9 cellular contexts compared by ENCODE assay signal in the genomic region with DNA sequence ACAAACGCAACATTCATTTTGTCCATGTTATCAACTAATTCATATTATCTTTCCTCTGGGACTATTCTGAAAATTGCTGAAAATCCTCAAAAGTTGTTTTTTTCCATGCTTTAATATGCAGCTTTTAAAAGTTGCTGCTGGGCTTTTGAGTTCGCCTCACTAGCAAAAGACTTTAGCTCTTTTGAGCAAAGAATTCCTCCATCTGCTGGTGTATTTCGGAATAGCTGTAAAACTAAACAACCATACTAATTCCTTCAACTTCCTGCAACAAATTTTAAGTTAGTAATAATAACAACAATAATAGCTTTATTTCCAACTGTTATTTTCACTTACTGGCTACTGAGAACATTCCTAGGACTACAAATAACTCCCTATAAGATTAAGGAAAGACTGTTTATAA. TPM values are rescaled to one million over a fixed set of nuclear protein-coding genes. Genes with fewer than 3 reads are reported as not detected.
A peak's percentile ranks its signal among the peaks of the same experiment; 100 is the strongest.
DNase-seq lines count a peak whose midpoint lies in the region; ATAC-seq, FAIRE-seq and TF ChIP-seq lines count a peak whose summit lies in the region.
"Had no signal": no experiment of that assay in that cellular context is flagged by ENCODE, and none has a peak within 500 bp of the region (broad histone marks: within the 10 kb centered on the region; RNA-seq: fewer than 3 reads in every experiment).

No MANE protein-coding gene starts in this region.

- DNase-seq in AG04450 (ENCODE audit: low read depth, low spot score) = no peak
- peak; percentile 4 for DNase-seq in H4 (ENCODE audit: low spot score)
- DNase-seq in adrenal gland = no peak
- no peak for DNase-seq in kidney
- DNase-seq in NCI-H128 (lab: John Stamatoyannopoulos, UW; ENCODE audit: unreplicated experiment) = no peak
- DNase-seq in right atrium auricular region (ENCODE audit: low spot score) = no peak
- no peak for DNase-seq in activated naive CD4-positive, alpha-beta T cell treated with Interleukin-2 at 50 U/mL for 16 hours
- DNase-seq: mesendoderm had no signal

- no peak for TF ChIP-seq POLR2A in adrenal gland (IDR thresholded peaks at IDR 0.05)

- H3K9me3 ChIP-seq in AG04450 (ENCODE audit: control insufficient read depth, insufficient read depth, low read length) (no peaks in the 10 kb centered on the region), adrenal gland (replicated peaks in 1 of 3) (no peaks in the 10 kb centered on the region), kidney (ENCODE audit: control insufficient read depth in 1 of 2, low read length in 2 of 2) (no peaks in the 10 kb centered on the region), right atrium auricular region (no peaks in the 10 kb centered on the region)

- POLR2A ChIA-PET in AG04450 (lab: Yijun Ruan, JAX) = interaction anchor here (1.0 kb wide), 2 partner anchors 151 to 262 kb away, joined by 3 to 5 read pairs; no protein-coding TSS in a partner anchor

- no peak for ATAC-seq in HG02938 (IDR thresholded peaks at IDR 0.05; ENCODE audit: unreplicated experiment)

- no peak overlapping the region for H3K4me3 ChIP-seq in AG04450 (ENCODE audit: low read depth, low read length)
- no peak overlapping the region for H3K4me3 ChIP-seq in adrenal gland
- H3K4me3 ChIP-seq in kidney (ENCODE audit: low read length in 2 of 2) = no peak overlapping the region
- H3K4me3 ChIP-seq in right atrium auricular region = no peak overlapping the region

- H3K27ac ChIP-seq in AG04450 (ENCODE audit: low read depth, low read length) (no peak overlapping the region), adrenal gland (no peak overlapping the region), kidney (ENCODE audit: low read depth in 2 of 2, low read length in 2 of 2) (no peak overlapping the region), right atrium auricular region (no peak overlapping the region)

- FAIRE-seq in kidney (lab: Jason Lieb, UNC) = peak; percentile 98

- CTCF ChIA-PET in AG04450 (lab: Charles Lee) = interaction anchor here (0.5 to 3.9 kb wide), 28 partner anchors 8 to 369 kb away, joined by 3 to 51 read pairs (median 4); no protein-coding TSS in a partner anchor

- no peak overlapping the region for H3K9ac ChIP-seq in kidney (ENCODE audit: low read length in 2 of 2)

- H3K27me3 ChIP-seq in AG04450 (ENCODE audit: control insufficient read depth, insufficient read depth, low read length) (no peaks in the 10 kb centered on the region), adrenal gland (no peaks in the 10 kb centered on the region), right atrium auricular region (no peaks in the 10 kb centered on the region)

- 34 to 47% (median 40%) methylated on average over 3 of the region's 3 CpGs for WGBS in adrenal gland, 4 donors

- no peaks in the 10 kb centered on the region for H3K4me1 ChIP-seq in adrenal gland (replicated peaks in 1 of 2)
- no peaks in the 10 kb centered on the region for H3K4me1 ChIP-seq in kidney (ENCODE audit: control insufficient read depth in 1 of 2, insufficient read depth in 1 of 2, low read depth in 1 of 2, low read length in 2 of 2)
- H3K4me1 ChIP-seq in right atrium auricular region = no peaks in the 10 kb centered on the region

- TF ChIP-seq CTCF in AG04450 (IDR thresholded peaks at IDR 0.05; ENCODE audit: low read depth, low read length) = peak; percentile 54
- peak; percentile 41 to 67 (median 50) for TF ChIP-seq CTCF in adrenal gland (IDR thresholded peaks at IDR 0.05)
- peak; percentile 45 for TF ChIP-seq CTCF in kidney (IDR thresholded peaks at IDR 0.05; ENCODE audit: borderline replicate concordance, extremely low read depth, insufficient read depth)
- TF ChIP-seq CTCF in right atrium auricular region (IDR thresholded peaks at IDR 0.05) = peak in 1 of 2 donors; percentile 67

- intact Hi-C loops in adrenal gland (cut with DNase I) (no loop called here), kidney (cut with DNase I) (no loop called here)

- H3K36me3 ChIP-seq in adrenal gland (replicated peaks in 1 of 2) (no peaks in the 10 kb centered on the region), kidney (ENCODE audit: control insufficient read depth in 1 of 2, insufficient read depth in 2 of 2, low read length in 2 of 2) (no peaks in the 10 kb centered on the region), right atrium auricular region (no peaks in the 10 kb centered on the region)

RNA-seq across cellular contexts. Expression of gene PABIR2, which starts 14.2 kb away (rescaled TPM):
- 20.1 and 21.6 TPM in 2 replicates for polyA plus RNA-seq in AG04450 (2011; rRNA removed)
- polyA minus RNA-seq in AG04450 (2011; rRNA and poly(A)+ RNA removed) = 11.8 and 13.9 TPM in 2 replicates
- 12.8 and 14.8 TPM in 2 replicates for total RNA-seq in H4 (2014; rRNA removed; shearing (Covaris generic))
- 10 to 100 TPM in 7 of 8 donors, 1 to 10 TPM in 1; 9.6 to 27.7 (median 16.9) TPM for total RNA-seq in adrenal gland
- polyA plus RNA-seq in adrenal gland = 10 to 100 TPM; 33.3 to 46.7 (median 33.8) TPM
- total RNA-seq in kidney = 23.2 TPM
- polyA plus RNA-seq in kidney (ENCODE audit: insufficient read depth, low read depth, low replicate concordance) = 17.2 TPM
- total RNA-seq in right atrium auricular region = 10 to 100 TPM; 10.7 to 12.6 TPM
